1 cellular context compared by ENCODE assay signal in genomic region chr5:169728-170094, GRCh38.
TF ChIP-seq lines count a peak whose summit lies in the region.

No MANE protein-coding gene starts in this region.

TF ChIP-seq in WTC11, 78 proteins besides CTCF, POLR2A, EP300 and RAD21 (continued from another document):
- TF ChIP-seq E2F1 (CRISPR knock-in tag; IDR thresholded peaks at IDR 0.05) (no peak), TP53 (CRISPR knock-in tag; IDR thresholded peaks at IDR 0.05) (no peak), FOXP4 (CRISPR knock-in tag; IDR thresholded peaks at IDR 0.05) (no peak), NR3C1 (CRISPR knock-in tag; conservative IDR thresholded peaks at IDR 0.05; ENCODE audit: low read depth) (no peak), OVOL2 (CRISPR knock-in tag; IDR thresholded peaks at IDR 0.05; ENCODE audit: borderline replicate concordance) (no peak), PRDM15 (CRISPR knock-in tag; IDR thresholded peaks at IDR 0.05) (no peak), ERG (CRISPR knock-in tag; IDR thresholded peaks at IDR 0.05) (no peak), NFATC4 (CRISPR knock-in tag; IDR thresholded peaks at IDR 0.05) (no peak), USF2 (CRISPR knock-in tag; IDR thresholded peaks at IDR 0.05) (no peak), ZNF416 (CRISPR knock-in tag; IDR thresholded peaks at IDR 0.05) (no peak), NR1H2 (CRISPR knock-in tag; IDR thresholded peaks at IDR 0.05) (no peak)
